ENCODE assay signal across 11 cellular contexts in the genomic region with DNA sequence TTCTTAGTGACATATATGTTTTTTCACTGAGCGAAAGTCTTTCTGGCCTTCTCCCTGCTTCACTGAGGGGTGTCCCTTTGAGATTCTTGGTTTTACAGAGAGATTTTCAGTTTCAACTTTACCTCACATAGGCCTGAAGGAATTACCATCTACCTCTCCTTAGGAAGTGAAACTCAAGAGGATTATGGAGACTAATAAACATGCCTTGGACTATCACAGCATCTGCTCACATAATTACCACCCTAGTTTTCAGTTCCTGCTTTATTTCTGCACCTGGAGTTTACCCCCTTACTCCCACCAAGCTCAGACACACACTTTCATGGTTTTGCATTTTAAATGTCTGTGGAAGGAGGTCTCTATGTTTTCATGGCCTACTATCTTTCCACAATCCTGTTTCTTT.
DNase-seq lines count a peak whose midpoint lies in the region; ATAC-seq and TF ChIP-seq lines count a peak whose summit lies in the region.
"Had no signal": no experiment of that assay in that cellular context is flagged by ENCODE, and none has a peak within 500 bp of the region (broad histone marks: within the 10 kb centered on the region; RNA-seq: fewer than 3 reads in every experiment).

No MANE protein-coding gene starts in this region.

- peak overlapping the region; percentile 93 for H3K4me2 ChIP-seq in OCI-LY3 (ENCODE audit: low read length)

- peaks cover 49% of the 10 kb centered on the region for H3K4me1 ChIP-seq in OCI-LY3 (ENCODE audit: low read length)
- H3K4me1 ChIP-seq: upper lobe of right lung had no signal

- DNase-seq in NCI-H446 (lab: John Stamatoyannopoulos, UW) (no peak), endothelial cell (ENCODE audit: low spot score) (no peak), HuH-7 (ENCODE audit: low spot score) (no peak), SK-N-DZ (ENCODE audit: low spot score) (no peak)
- DNase-seq: NCI-H1930, upper lobe of right lung had no signal

- H3K27ac Mint-ChIP-seq in endothelial cell (ENCODE audit: unreplicated experiment), result no peak overlapping the region
- H3K27ac Mint-ChIP-seq: activated T-helper 17 cell treated with anti-CD3 and anti-CD28 coated beads, Interleukin-2, amount 50 U/mL, for 72 hours had no signal

- H3K9ac ChIP-seq in OCI-LY3 (ENCODE audit: low read length), result peak overlapping the region; percentile 78

- ATAC-seq in GM18511 (IDR thresholded peaks at IDR 0.05; ENCODE audit: unreplicated experiment), result peak; percentile 84
- peak; percentile 87 for ATAC-seq in GM21381 (IDR thresholded peaks at IDR 0.05; ENCODE audit: unreplicated experiment)
- ATAC-seq in HG03095 (IDR thresholded peaks at IDR 0.05; ENCODE audit: unreplicated experiment), result peak; percentile 88
- ATAC-seq: activated T-helper 17 cell treated with anti-CD3 and anti-CD28 coated beads, Interleukin-2, amount 50 U/mL, for 72 hours; upper lobe of right lung had no signal

- H3K4me1 Mint-ChIP-seq in endothelial cell (ENCODE audit: unreplicated experiment), result no peaks in the 10 kb centered on the region
- H3K4me1 Mint-ChIP-seq: activated T-helper 17 cell treated with anti-CD3 and anti-CD28 coated beads, Interleukin-2, amount 50 U/mL, for 72 hours had no signal

- no peak overlapping the region for H3K4me3 Mint-ChIP-seq in endothelial cell (ENCODE audit: unreplicated experiment)
- H3K4me3 Mint-ChIP-seq: activated T-helper 17 cell treated with anti-CD3 and anti-CD28 coated beads, Interleukin-2, amount 50 U/mL, for 72 hours had no signal

- H3K27ac ChIP-seq in OCI-LY3 (ENCODE audit: low read length), result peak overlapping the region; percentile 97
- H3K27ac ChIP-seq: upper lobe of right lung had no signal

- H3K79me2 ChIP-seq in OCI-LY3 (ENCODE audit: low read length), result no peaks in the 10 kb centered on the region

- H2AFZ ChIP-seq in OCI-LY3 (ENCODE audit: low read depth, low read length), result no peak overlapping the region

- H3K9me3 ChIP-seq in OCI-LY3 (ENCODE audit: insufficient read depth, low read length), result peaks cover 13% of the 10 kb centered on the region; the same call in 1 of the 2 replicates
- H3K9me3 ChIP-seq: upper lobe of right lung had no signal

- H3K9me3 Mint-ChIP-seq in endothelial cell (ENCODE audit: unreplicated experiment), result no peaks in the 10 kb centered on the region

- peak overlapping the region; percentile 69 for H3K4me3 ChIP-seq in OCI-LY3 (ENCODE audit: low read length)
- H3K4me3 ChIP-seq: upper lobe of right lung had no signal

- peaks cover 17% of the 10 kb centered on the region for H3K36me3 ChIP-seq in OCI-LY3 (replicated peaks; ENCODE audit: low read depth, low read length)
- H3K36me3 ChIP-seq: upper lobe of right lung had no signal

- H3K27me3 Mint-ChIP-seq in endothelial cell (ENCODE audit: unreplicated experiment), result no peaks in the 10 kb centered on the region

- H3K27me3 ChIP-seq in OCI-LY3 (ENCODE audit: low read depth, low read length), result no peaks in the 10 kb centered on the region
- H3K27me3 ChIP-seq: upper lobe of right lung had no signal

- H4K20me1 ChIP-seq in OCI-LY3 (ENCODE audit: insufficient read depth, low read length), result no peaks in the 10 kb centered on the region

- no peaks in the 10 kb centered on the region for H3K36me3 Mint-ChIP-seq in endothelial cell (ENCODE audit: low read depth, unreplicated experiment)

- TF ChIP-seq CTCF in OCI-LY3 (IDR thresholded peaks at IDR 0.05; ENCODE audit: low read depth, low read length) (no peak), endothelial cell (IDR thresholded peaks at IDR 0.05; ENCODE audit: unreplicated experiment) (no peak)
